ENCODE assay signal across 2 cellular contexts in the genomic region with DNA sequence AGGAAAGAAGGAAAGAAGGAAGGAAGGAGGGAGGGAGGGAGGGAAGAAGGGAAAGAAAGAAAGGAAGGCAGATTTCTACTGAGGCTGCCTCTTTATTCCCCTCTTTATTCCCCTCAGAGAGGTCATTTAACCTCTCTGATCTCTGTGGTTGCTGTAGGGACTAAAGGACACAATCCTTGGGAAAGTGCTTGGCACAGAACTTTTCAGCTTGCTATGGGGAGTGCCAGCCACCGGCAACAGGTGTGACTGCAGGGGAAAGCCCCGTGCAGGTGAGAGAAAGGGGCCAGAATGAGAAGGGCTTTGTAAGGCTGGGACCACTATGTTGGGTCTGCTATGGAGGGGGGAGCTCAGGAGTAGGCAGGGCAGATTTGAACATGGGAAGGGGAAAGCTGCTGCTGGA.
TF ChIP-seq lines count a peak whose summit lies in the region.

No MANE protein-coding gene starts in this region.

TF ChIP-seq in GM23338, 12 proteins besides CTCF, POLR2A, EP300 and RAD21:
- no peak for TF ChIP-seq STAT1 (IDR thresholded peaks at IDR 0.05; ENCODE audit: unreplicated experiment)
- no peak for TF ChIP-seq EZH2phosphoT487 (IDR thresholded peaks at IDR 0.05; ENCODE audit: unreplicated experiment)
- no peak for TF ChIP-seq ZNF331 (CRISPR knock-in tag; IDR thresholded peaks at IDR 0.05; ENCODE audit: low read depth)
- TF ChIP-seq, protein P1, sequence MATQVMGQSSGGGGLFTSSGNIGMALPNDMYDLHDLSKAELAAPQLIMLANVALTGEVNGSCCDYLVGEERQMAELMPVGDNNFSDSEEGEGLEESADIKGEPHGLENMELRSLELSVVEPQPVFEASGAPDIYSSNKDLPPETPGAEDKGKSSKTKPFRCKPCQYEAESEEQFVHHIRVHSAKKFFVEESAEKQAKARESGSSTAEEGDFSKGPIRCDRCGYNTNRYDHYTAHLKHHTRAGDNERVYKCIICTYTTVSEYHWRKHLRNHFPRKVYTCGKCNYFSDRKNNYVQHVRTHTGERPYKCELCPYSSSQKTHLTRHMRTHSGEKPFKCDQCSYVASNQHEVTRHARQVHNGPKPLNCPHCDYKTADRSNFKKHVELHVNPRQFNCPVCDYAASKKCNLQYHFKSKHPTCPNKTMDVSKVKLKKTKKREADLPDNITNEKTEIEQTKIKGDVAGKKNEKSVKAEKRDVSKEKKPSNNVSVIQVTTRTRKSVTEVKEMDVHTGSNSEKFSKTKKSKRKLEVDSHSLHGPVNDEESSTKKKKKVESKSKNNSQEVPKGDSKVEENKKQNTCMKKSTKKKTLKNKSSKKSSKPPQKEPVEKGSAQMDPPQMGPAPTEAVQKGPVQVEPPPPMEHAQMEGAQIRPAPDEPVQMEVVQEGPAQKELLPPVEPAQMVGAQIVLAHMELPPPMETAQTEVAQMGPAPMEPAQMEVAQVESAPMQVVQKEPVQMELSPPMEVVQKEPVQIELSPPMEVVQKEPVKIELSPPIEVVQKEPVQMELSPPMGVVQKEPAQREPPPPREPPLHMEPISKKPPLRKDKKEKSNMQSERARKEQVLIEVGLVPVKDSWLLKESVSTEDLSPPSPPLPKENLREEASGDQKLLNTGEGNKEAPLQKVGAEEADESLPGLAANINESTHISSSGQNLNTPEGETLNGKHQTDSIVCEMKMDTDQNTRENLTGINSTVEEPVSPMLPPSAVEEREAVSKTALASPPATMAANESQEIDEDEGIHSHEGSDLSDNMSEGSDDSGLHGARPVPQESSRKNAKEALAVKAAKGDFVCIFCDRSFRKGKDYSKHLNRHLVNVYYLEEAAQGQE (IDR thresholded peaks at IDR 0.05; ENCODE audit: unreplicated experiment), result no peak
TF ChIP-seq in GM23338: peak in this region for 0.

TF ChIP-seq in H1, 55 proteins besides CTCF, POLR2A, EP300 and RAD21:
- no peak for TF ChIP-seq EGR1 (IDR thresholded peaks at IDR 0.05; ENCODE audit: borderline replicate concordance, low read depth, low read length)
